ENCODE assay signal across 8 cellular contexts in genomic region chr9:125142560-125143376, GRCh38. TPM values are rescaled to one million over a fixed set of nuclear protein-coding genes. Genes with fewer than 3 reads are reported as not detected.
DNase-seq lines count a peak whose midpoint lies in the region; ATAC-seq and TF ChIP-seq lines count a peak whose summit lies in the region.

No MANE protein-coding gene starts in this region.

- POLR2A ChIA-PET in activated B cell treated with CpG ODN at 0.5 μM for 24 hours (lab: Charles Lee) = interaction anchor here (0.7 to 1.5 kb wide), 5 partner anchors 18 to 281 kb away, joined by 3 to 12 read pairs (median 4); partner anchors contain the start of genes ARPC5L, GOLGA1, HSPA5 and RPL35

- H3K36me3 ChIP-seq in parathyroid adenoma (ENCODE audit: control insufficient read depth, insufficient read depth, low read length) = no peaks in the 10 kb centered on the region

- peaks cover 12% of the 10 kb centered on the region for H3K36me3 Mint-ChIP-seq in activated B cell treated with CpG ODN at 0.5 μM for 24 hours (ENCODE audit: low read depth)

- H2AFZ ChIP-seq in parathyroid adenoma = peak overlapping the region; percentile 69

- H3K9ac ChIP-seq in parathyroid adenoma = no peak overlapping the region

- no peaks in the 10 kb centered on the region for H3K9me3 Mint-ChIP-seq in activated B cell treated with CpG ODN at 0.5 μM for 24 hours

- peaks cover 22% of the 10 kb centered on the region for H3K4me1 Mint-ChIP-seq in activated B cell treated with CpG ODN at 0.5 μM for 24 hours

- H3K4me2 ChIP-seq in parathyroid adenoma (ENCODE audit: low read length) = peak overlapping the region; percentile 94

- CTCF ChIA-PET in activated B cell treated with CpG ODN at 0.5 μM for 24 hours (lab: Charles Lee) = interaction anchor here (2.9 to 3.8 kb wide), 2 partner anchors 290 to 371 kb away, joined by 7 to 18 read pairs; partner anchors contain the start of genes NR6A1 and WDR38

- peak overlapping the region; percentile 92 for H3K4me3 Mint-ChIP-seq in activated B cell treated with CpG ODN at 0.5 μM for 24 hours

- H3K4me3 ChIP-seq in parathyroid adenoma (ENCODE audit: low read depth, low read length) = peak overlapping the region; percentile 56

- H3K27me3 ChIP-seq in parathyroid adenoma (ENCODE audit: control insufficient read depth, insufficient read depth, low read length) = no peaks in the 10 kb centered on the region

- no peaks in the 10 kb centered on the region for H3K4me1 ChIP-seq in parathyroid adenoma

- ATAC-seq in HG03159 (IDR thresholded peaks at IDR 0.05; ENCODE audit: unreplicated experiment) (peak; percentile 16), activated B cell treated with CpG ODN at 0.5 μM for 24 hours (ENCODE audit: low read depth) (peak; percentile 15), GM18873 (IDR thresholded peaks at IDR 0.05; ENCODE audit: low FRiP score, unreplicated experiment) (no peak), GM18867 (IDR thresholded peaks at IDR 0.05; ENCODE audit: unreplicated experiment) (no peak)

- no peaks in the 10 kb centered on the region for H3K27me3 Mint-ChIP-seq in activated B cell treated with CpG ODN at 0.5 μM for 24 hours

- intact Hi-C loops in activated B cell treated with CpG ODN at 0.5 μM for 24 hours (cut with micrococcal nuclease) = loop anchor here (1.0 to 10.0 kb wide), 9 partner anchors 16 to 371 kb away; partner anchors contain the start of genes GAPVD1, GOLGA1, HSPA5 and NR6A1

- H3K79me2 ChIP-seq in parathyroid adenoma = no peaks in the 10 kb centered on the region

- H3K27ac ChIP-seq in parathyroid adenoma = no peak overlapping the region

- no peak for TF ChIP-seq POLR2A in erythroblast (IDR thresholded peaks at IDR 0.05; ENCODE audit: low read length)

- DNase-seq in NCI-H1436 (lab: John Stamatoyannopoulos, UW) (peak; percentile 47), NCI-H1436 treated with DMSO at 0.1 percent for 48 hours (lab: John Stamatoyannopoulos, UW) (no peak), activated B cell treated with CpG ODN at 0.5 μM for 24 hours (peak; percentile 15), erythroblast (lab: John Stamatoyannopoulos, UW) (peak; percentile 15 to 36)

- H3K27ac Mint-ChIP-seq in activated B cell treated with CpG ODN at 0.5 μM for 24 hours = peak overlapping the region; percentile 36

- no peaks in the 10 kb centered on the region for H3K9me3 ChIP-seq in parathyroid adenoma (ENCODE audit: control insufficient read depth, low read length)

- TF ChIP-seq CTCF in activated B cell treated with CpG ODN at 0.5 μM for 24 hours (IDR thresholded peaks at IDR 0.05) (no peak), parathyroid adenoma (IDR thresholded peaks at IDR 0.05) (no peak)

RNA-seq across cellular contexts. Expression of gene SCAI, which starts 0.6 kb away (rescaled TPM):
- total RNA-seq in activated B cell treated with CpG ODN at 0.5 μM for 24 hours = 10.7 and 11.7 TPM in 2 replicates

RNA-seq across cellular contexts. Expression of gene PPP6C, which starts 46.8 kb away (rescaled TPM):
- total RNA-seq in activated B cell treated with CpG ODN at 0.5 μM for 24 hours = 41.2 and 47.0 TPM in 2 replicates

RNA-seq across cellular contexts. Expression of gene RABEPK, which starts 57.6 kb away (rescaled TPM):
- 19.1 and 19.4 TPM in 2 replicates for total RNA-seq in activated B cell treated with CpG ODN at 0.5 μM for 24 hours

Comparison
In these comparisons a context has a peak if more than half of its experiments do, and no peak if none do; other contexts are left out.
1. ATAC-seq: peak in HG03159 (single experiment) and activated B cell treated with CpG ODN at 0.5 μM for 24 hours (single experiment); none in GM18873 (single experiment) and GM18867 (single experiment).